In genomic region chr5:111755264-111755941, GRCh38 we compare ENCODE assay signal across 9 cellular contexts. TPM values are rescaled to one million over a fixed set of nuclear protein-coding genes. Genes with fewer than 3 reads are reported as not detected.
DNase-seq lines count a peak whose midpoint lies in the region; ATAC-seq, FAIRE-seq and TF ChIP-seq lines count a peak whose summit lies in the region.
"Had no signal": no experiment of that assay in that cellular context is flagged by ENCODE, and none has a peak within 500 bp of the region (broad histone marks: within the 10 kb centered on the region; RNA-seq: fewer than 3 reads in every experiment).

No MANE protein-coding gene starts in this region.

- H3K4me3 ChIP-seq in SJCRH30 (peak overlapping the region; percentile 70), fibroblast of the aortic adventitia (ENCODE audit: low read depth, low read length) (peak overlapping the region; percentile 63), gastrocnemius medialis (peak overlapping the region; percentile 2 to 75 (median 64)), ovary (no peak overlapping the region)

- H3K4me1 ChIP-seq in SJCRH30 = peaks cover 12% of the 10 kb centered on the region
- H3K4me1 ChIP-seq in gastrocnemius medialis = peaks cover 48 to 62% of the 10 kb centered on the region in 2 donors
- H3K4me1 ChIP-seq in ovary (ENCODE audit: insufficient read depth) = peaks cover 6% of the 10 kb centered on the region

- H3K9me3 ChIP-seq in SJCRH30 (replicated peaks) (no peaks in the 10 kb centered on the region), gastrocnemius medialis (no peaks in the 10 kb centered on the region), ovary (no peaks in the 10 kb centered on the region)

- DNase-seq in DMS79 treated with DMSO at 0.1 percent for 48 hours (lab: John Stamatoyannopoulos, UW) (peak; percentile 50), DMS79 (lab: John Stamatoyannopoulos, UW) (no peak), SJCRH30 (no peak), fibroblast of the aortic adventitia (ENCODE audit: low read depth) (no peak), gastrocnemius medialis (no peak), ovary (no peak), frontal cortex (ENCODE audit: low spot score in 2 of 2) (no peak)

- ATAC-seq in gastrocnemius medialis (no peak), HG03457 (IDR thresholded peaks at IDR 0.05; ENCODE audit: unreplicated experiment) (no peak)

- H3K27me3 ChIP-seq in SJCRH30 = no peaks in the 10 kb centered on the region
- H3K27me3 ChIP-seq in gastrocnemius medialis = no peaks in the 10 kb centered on the region
- no peaks in the 10 kb centered on the region for H3K27me3 ChIP-seq in ovary

- no peak for TF ChIP-seq POLR2A in gastrocnemius medialis (IDR thresholded peaks at IDR 0.05)
- TF ChIP-seq POLR2A in ovary (IDR thresholded peaks at IDR 0.05) = no peak

- no peak overlapping the region for H3K27ac ChIP-seq in SJCRH30
- peak overlapping the region; percentile 74 to 94 (median 90) for H3K27ac ChIP-seq in gastrocnemius medialis
- H3K27ac ChIP-seq in ovary = no peak overlapping the region
- H3K27ac ChIP-seq: 22Rv1 had no signal

- intact Hi-C loops in gastrocnemius medialis (cut with DNase I; ENCODE audit: low total_unique reads) = loop anchor here (5.0 to 10.0 kb wide), 4 partner anchors 407 to 1018 kb away; partner anchors contain the start of gene SLC25A46
- intact Hi-C loops in ovary (cut with DNase I) = no loop called here

- peaks cover 6% of the 10 kb centered on the region; the same call in 1 of the 2 replicates for H3K36me3 ChIP-seq in SJCRH30
- no peaks in the 10 kb centered on the region for H3K36me3 ChIP-seq in gastrocnemius medialis
- no peaks in the 10 kb centered on the region for H3K36me3 ChIP-seq in ovary

- no peak for FAIRE-seq in frontal cortex (lab: Jason Lieb, UNC)

- WGBS in ovary, 3 donors = 59 to 64% (median 61%) methylated on average over 8 of the region's 8 CpGs

- TF ChIP-seq EP300 in ovary (IDR thresholded peaks at IDR 0.05) = no peak

- in situ Hi-C loops in gastrocnemius medialis (cut with MboI; ENCODE audit: low sequenced_read_pairs in 4 of 4) = loop anchor here in 3 of 4 donors (10.0 kb wide), 2 partner anchors 201 to 389 kb away; no protein-coding TSS in a partner anchor

- TF ChIP-seq CTCF in fibroblast of the aortic adventitia (IDR thresholded peaks at IDR 0.05; ENCODE audit: insufficient read depth, low read length) (no peak), gastrocnemius medialis (IDR thresholded peaks at IDR 0.05 in 4 of 5, conservative IDR thresholded peaks at IDR 0.05 in 1 of 5) (no peak), ovary (IDR thresholded peaks at IDR 0.05) (no peak)

RNA-seq across cellular contexts. Expression of gene NREP, which starts 1.6 kb away (rescaled TPM):
- total RNA-seq in SJCRH30 (2014; rRNA removed; shearing (Covaris generic)) = 96.8 and 101 TPM in 2 replicates
- total RNA-seq in fibroblast of the aortic adventitia (ENCODE audit: low replicate concordance) (42.0 and 102 TPM in 2 replicates), gastrocnemius medialis (1 to 10 TPM in 3 of 4 donors, under 1 TPM in 1; 0.85 to 2.9 (median 1.8) TPM), ovary (10 to 100 TPM; 17.0 to 65.0 (median 30.9) TPM), frontal cortex (536 TPM)
- polyA plus RNA-seq in ovary = 100 to 1,000 TPM in 1 of 2 donors, 10 to 100 TPM in 1; 44.6 to 129 TPM

Comparison
In these comparisons a context has a peak if more than half of its experiments do, and no peak if none do; other contexts are left out.
1. H3K27ac ChIP-seq: peak in gastrocnemius medialis (4 of 4); none in SJCRH30 (single experiment) and ovary (0 of 2).
2. RNA of gene NREP, which starts 1.6 kb away (total RNA-seq): 536 TPM in frontal cortex (single experiment), 42.0 to 102 TPM in fibroblast of the aortic adventitia, 96.8 to 101 TPM in SJCRH30 and 17.0 to 65.0 TPM in ovary; 0.85 to 2.9 TPM in gastrocnemius medialis; every median in the first group is over 4 times any median in the second.